34 cellular contexts compared by ENCODE assay signal in genomic region chr4:155822572-155822971, GRCh38. TPM values are rescaled to one million over a fixed set of nuclear protein-coding genes. Genes with fewer than 3 reads are reported as not detected.
DNase-seq lines count a peak whose midpoint lies in the region; ATAC-seq, FAIRE-seq and TF ChIP-seq lines count a peak whose summit lies in the region.
"Had no signal": no experiment of that assay in that cellular context is flagged by ENCODE, and none has a peak within 500 bp of the region (broad histone marks: within the 10 kb centered on the region; RNA-seq: fewer than 3 reads in every experiment).

No MANE protein-coding gene starts in this region.

- H3K9me3 ChIP-seq in mesodermal cell (ENCODE audit: control insufficient read depth, low read length), result no peaks in the 10 kb centered on the region
- H3K9me3 ChIP-seq in kidney (ENCODE audit: control insufficient read depth in 1 of 2, low read length in 2 of 2), result no peaks in the 10 kb centered on the region
- no peaks in the 10 kb centered on the region for H3K9me3 ChIP-seq in suprapubic skin

- no peak for TF ChIP-seq EP300 in suprapubic skin (IDR thresholded peaks at IDR 0.05)

- ATAC-seq in GM18519 (IDR thresholded peaks at IDR 0.05; ENCODE audit: low FRiP score, unreplicated experiment) (peak; percentile 75), HG03354 (IDR thresholded peaks at IDR 0.05; ENCODE audit: poor library complexity, severe bottlenecking, unreplicated experiment) (peak; percentile 53)
- ATAC-seq: activated CD4-positive, alpha-beta T cell treated with anti-CD3 and anti-CD28 coated beads for 36 hours; activated naive CD4-positive, alpha-beta T cell treated with anti-CD3 and anti-CD28 coated beads, Interleukin-2, amount 50 U/mL, for 72 hours; T-cell had no signal

- intact Hi-C loops in dorsolateral prefrontal cortex (cut with DNase I), result no loop called here
- intact Hi-C loops in kidney (cut with DNase I), result loop anchor here (10.0 kb wide), 1 partner anchor 112 kb away; no protein-coding TSS in a partner anchor

- DNase-seq in amniotic epithelial cell (ENCODE audit: low read depth) (peak; percentile 26), dorsolateral prefrontal cortex (no peak), NCI-H1930 (lab: John Stamatoyannopoulos, UW) (no peak), kidney (no peak), suprapubic skin (ENCODE audit: low spot score in 2 of 2) (no peak)
- DNase-seq: activated CD4-positive, alpha-beta T cell treated with anti-CD3 and anti-CD28 coated beads for 36 hours; CD4-positive, CD25-positive, alpha-beta regulatory T cell; cerebellar nuclear complex; effector CD4-positive, alpha-beta T cell; erythroblast; GF-D8; H7; hypothalamus; islet precursor cell; Kasumi-1; mammary epithelial cell; NCI-H1092; NCI-H2029; NCI-H2227 treated with DMSO at 0.1 percent for 48 hours; SIG-M5; small intestine; stimulated activated naive CD4-positive, alpha-beta T cell treated with Interleukin-2 at 50 U/mL for 16 hours; T-cell had no signal

- no peak overlapping the region for H3K9ac ChIP-seq in kidney (ENCODE audit: low read length in 2 of 2)

- no peak for TF ChIP-seq CTCF in dorsolateral prefrontal cortex (IDR thresholded peaks at IDR 0.05 in 54 of 56, conservative IDR thresholded peaks at IDR 0.05 in 2 of 56; ENCODE audit: low read depth in 1 of 56, partially characterized antibody in 56 of 56)
- TF ChIP-seq CTCF in kidney (IDR thresholded peaks at IDR 0.05; ENCODE audit: borderline replicate concordance, extremely low read depth, insufficient read depth), result no peak
- TF ChIP-seq CTCF in suprapubic skin (IDR thresholded peaks at IDR 0.05), result no peak

- H3K27me3 ChIP-seq in dorsolateral prefrontal cortex (peaks cover 0 to 13% (median 0%) of the 10 kb centered on the region in 45 donors), suprapubic skin (no peaks in the 10 kb centered on the region)

- 100% methylated on average over 1 of the region's 3 CpGs; no CpG with 5 or more reads in 1 of the 2 experiments for WGBS in mesodermal cell (ENCODE audit: insufficient coverage in 2 of 2), 2 experiments
- WGBS in suprapubic skin, result 82% methylated on average over 3 of the region's 3 CpGs

- no peak for FAIRE-seq in kidney (lab: Jason Lieb, UNC)
- FAIRE-seq: astrocyte, frontal cortex, small intestine, TTC549 had no signal

- H3K4me1 ChIP-seq in mesodermal cell (ENCODE audit: control insufficient read depth, insufficient read depth, low read length, poor library complexity, severe bottlenecking) (peaks cover 5% of the 10 kb centered on the region), kidney (ENCODE audit: control insufficient read depth in 1 of 2, insufficient read depth in 1 of 2, low read depth in 1 of 2, low read length in 2 of 2) (no peaks in the 10 kb centered on the region), suprapubic skin (no peaks in the 10 kb centered on the region)

- H3K36me3 ChIP-seq in mesodermal cell (ENCODE audit: control insufficient read depth, insufficient read depth, low read length), result no peaks in the 10 kb centered on the region
- H3K36me3 ChIP-seq in kidney (ENCODE audit: control insufficient read depth in 1 of 2, insufficient read depth in 2 of 2, low read length in 2 of 2), result no peaks in the 10 kb centered on the region
- no peaks in the 10 kb centered on the region for H3K36me3 ChIP-seq in suprapubic skin

- H3K27ac ChIP-seq in mesodermal cell (ENCODE audit: low read depth, low read length, severe bottlenecking) (peak overlapping the region; percentile 41), dorsolateral prefrontal cortex (no peak overlapping the region), kidney (ENCODE audit: low read depth in 2 of 2, low read length in 2 of 2) (no peak overlapping the region), suprapubic skin (no peak overlapping the region)

- no peak for TF ChIP-seq POLR2A in suprapubic skin (IDR thresholded peaks at IDR 0.05)

- H3K4me3 ChIP-seq in mesodermal cell (ENCODE audit: extremely low read depth, insufficient read depth, low read length, poor library complexity, severe bottlenecking) (no peak overlapping the region), dorsolateral prefrontal cortex (no peak overlapping the region), kidney (ENCODE audit: low read length in 2 of 2) (no peak overlapping the region), suprapubic skin (no peak overlapping the region)

RNA-seq across cellular contexts. Expression of gene ASIC5, which starts 43.5 kb away (rescaled TPM):
- not detected for polyA plus RNA-seq in mesodermal cell (2013, experiment 1 of 2)
- not detected for polyA plus RNA-seq in mesodermal cell (2013, experiment 2 of 2)
- total RNA-seq in dorsolateral prefrontal cortex (not detected), kidney (not detected), suprapubic skin (not detected)
- not detected for polyA plus RNA-seq in kidney (ENCODE audit: insufficient read depth, low read depth, low replicate concordance)
- total RNA-seq: activated CD4-positive, alpha-beta T cell treated with anti-CD3 and anti-CD28 coated beads for 36 hours; activated naive CD4-positive, alpha-beta T cell treated with anti-CD3 and anti-CD28 coated beads, Interleukin-2, amount 50 U/mL, for 72 hours; activated T-helper 1 cell treated with anti-CD3 and anti-CD28 coated beads, Interleukin-12 subunit alpha, Interleukin-12 subunit beta, Interleukin-2, Interleukin-4 antibody, amounts not matched to agents 30 ng/mL and 10 ng/mL and 1 ng/mL, durations not matched to agents 14 hours and 24 hours and 36 hours; astrocyte; CD4-positive, CD25-positive, alpha-beta regulatory T cell; frontal cortex; H7; mammary epithelial cell; myocyte; OCI-LY7; T-cell had no signal
- polyA plus RNA-seq: CD4-positive, CD25-positive, alpha-beta regulatory T cell; mammary epithelial cell; thymus had no signal
